ENCODE assay signal across 19 cellular contexts in genomic region chr19:21823224-21823623, GRCh38. TPM values are rescaled to one million over a fixed set of nuclear protein-coding genes. Genes with fewer than 3 reads are reported as not detected.
DNase-seq lines count a peak whose midpoint lies in the region; ATAC-seq and TF ChIP-seq lines count a peak whose summit lies in the region.
"Had no signal": no experiment of that assay in that cellular context is flagged by ENCODE, and none has a peak within 500 bp of the region (broad histone marks: within the 10 kb centered on the region; RNA-seq: fewer than 3 reads in every experiment).

No MANE protein-coding gene starts in this region.

- H3K9me2 ChIP-seq in Karpas-422 (replicated peaks; ENCODE audit: insufficient read depth, low read length) = no peaks in the 10 kb centered on the region

- peak; percentile 64 to 68 for ATAC-seq in activated naive CD4-positive, alpha-beta T cell treated with anti-CD3 and anti-CD28 coated beads, Interleukin-2, amount 50 U/mL, for 72 hours
- ATAC-seq in WTC11 (no peak), upper lobe of left lung (ENCODE audit: low FRiP score in 2 of 2) (no peak)

- H3K4me1 ChIP-seq in Karpas-422 (ENCODE audit: low read length) (no peaks in the 10 kb centered on the region), upper lobe of left lung (no peaks in the 10 kb centered on the region)
- H3K4me1 ChIP-seq: BE2C, HAP-1 had no signal

- peaks cover 62% of the 10 kb centered on the region for H3K36me3 ChIP-seq in Karpas-422 (ENCODE audit: insufficient read depth, low read length)
- peaks cover 0 to 27% (median 15%) of the 10 kb centered on the region in 4 donors for H3K36me3 ChIP-seq in upper lobe of left lung
- H3K36me3 ChIP-seq: HAP-1 had no signal

- no peak overlapping the region for H3K27ac Mint-ChIP-seq in activated naive CD4-positive, alpha-beta T cell treated with anti-CD3 and anti-CD28 coated beads, Interleukin-2, amount 50 U/mL, for 72 hours
- no peak overlapping the region for H3K27ac Mint-ChIP-seq in activated naive CD4-positive, alpha-beta T cell treated with anti-CD3 and anti-CD28 coated beads for 36 hours
- H3K27ac Mint-ChIP-seq in WTC11 = 0 out of 2 replicates have a peak overlapping the region, but pooled peaks have one; percentile 32
- H3K27ac Mint-ChIP-seq in glutamatergic neuron (ENCODE audit: unreplicated experiment) = no peak overlapping the region
- H3K27ac Mint-ChIP-seq: CD8-positive, alpha-beta memory T cell had no signal

- H3K9me3 ChIP-seq in Karpas-422 (ENCODE audit: low read length) (peaks cover 18% of the 10 kb centered on the region), upper lobe of left lung (peaks cover 0 to 50% (median 39%) of the 10 kb centered on the region in 4 donors)
- H3K9me3 ChIP-seq: HAP-1 had no signal

- H3K79me2 ChIP-seq in Karpas-422 (ENCODE audit: low read length) = peaks cover 40% of the 10 kb centered on the region

- no peak overlapping the region for H2AFZ ChIP-seq in Karpas-422 (ENCODE audit: low read length)
- H2AFZ ChIP-seq: GM23248 had no signal

- H3K4me3 Mint-ChIP-seq in activated naive CD4-positive, alpha-beta T cell treated with anti-CD3 and anti-CD28 coated beads for 36 hours = no peak overlapping the region
- H3K4me3 Mint-ChIP-seq in WTC11 (no peak overlapping the region), glutamatergic neuron (ENCODE audit: unreplicated experiment) (no peak overlapping the region)
- H3K4me3 Mint-ChIP-seq: CD4-positive, CD25-positive, alpha-beta regulatory T cell; CD8-positive, alpha-beta memory T cell had no signal

- DNase-seq in activated naive CD4-positive, alpha-beta T cell treated with anti-CD3 and anti-CD28 coated beads, Interleukin-2, amount 50 U/mL, for 72 hours (ENCODE audit: low spot score in 2 of 2) = no peak
- DNase-seq in activated naive CD4-positive, alpha-beta T cell treated with anti-CD3 and anti-CD28 coated beads for 36 hours = no peak
- no peak for DNase-seq in WTC11 (ENCODE audit: low spot score)
- peak; percentile 62 for DNase-seq in amniotic epithelial cell (ENCODE audit: low read depth)
- DNase-seq in glutamatergic neuron = no peak
- DNase-seq in Karpas-422 = no peak
- DNase-seq in upper lobe of left lung = no peak
- DNase-seq: ACHN; BE2C; C1 segment of cervical spinal cord; CD4-positive, CD25-positive, alpha-beta regulatory T cell; CD8-positive, alpha-beta memory T cell; COR-L47; DMS 273 treated with DMSO at 0.1 percent for 48 hours; DMS53; DND-41; GM23248 had no signal

- H3K4me1 Mint-ChIP-seq in activated naive CD4-positive, alpha-beta T cell treated with anti-CD3 and anti-CD28 coated beads for 36 hours (ENCODE audit: low read depth) = peaks cover 13% of the 10 kb centered on the region
- no peaks in the 10 kb centered on the region for H3K4me1 Mint-ChIP-seq in WTC11
- no peaks in the 10 kb centered on the region for H3K4me1 Mint-ChIP-seq in glutamatergic neuron (ENCODE audit: low read depth, unreplicated experiment)

- H3K36me3 Mint-ChIP-seq in activated naive CD4-positive, alpha-beta T cell treated with anti-CD3 and anti-CD28 coated beads, Interleukin-2, amount 50 U/mL, for 72 hours = peaks cover 56 to 76% of the 10 kb centered on the region in 2 donors
- peaks cover 72% of the 10 kb centered on the region for H3K36me3 Mint-ChIP-seq in activated naive CD4-positive, alpha-beta T cell treated with anti-CD3 and anti-CD28 coated beads for 36 hours (ENCODE audit: low read depth)
- peaks cover 54% of the 10 kb centered on the region for H3K36me3 Mint-ChIP-seq in WTC11
- peaks cover 17% of the 10 kb centered on the region for H3K36me3 Mint-ChIP-seq in glutamatergic neuron (ENCODE audit: unreplicated experiment)

- H3K27me3 Mint-ChIP-seq in activated naive CD4-positive, alpha-beta T cell treated with anti-CD3 and anti-CD28 coated beads for 36 hours (ENCODE audit: low read depth) = no peaks in the 10 kb centered on the region
- no peaks in the 10 kb centered on the region for H3K27me3 Mint-ChIP-seq in WTC11 (ENCODE audit: low read depth)
- H3K27me3 Mint-ChIP-seq in glutamatergic neuron (ENCODE audit: unreplicated experiment) = no peaks in the 10 kb centered on the region
- H3K27me3 Mint-ChIP-seq: CD4-positive, CD25-positive, alpha-beta regulatory T cell; CD8-positive, alpha-beta memory T cell had no signal

- no peak overlapping the region for H3K4me3 ChIP-seq in Karpas-422 (ENCODE audit: low read length)
- H3K4me3 ChIP-seq in upper lobe of left lung = no peak overlapping the region
- H3K4me3 ChIP-seq: GM23248, HAP-1 had no signal

- no peak for TF ChIP-seq POLR2A in upper lobe of left lung (IDR thresholded peaks at IDR 0.05)

- H3K9ac ChIP-seq in Karpas-422 (ENCODE audit: low read length) = no peak overlapping the region
- H3K9ac ChIP-seq: GM23248 had no signal

- TF ChIP-seq EP300 in upper lobe of left lung (IDR thresholded peaks at IDR 0.05) = no peak

- CTCF ChIA-PET in activated naive CD4-positive, alpha-beta T cell treated with anti-CD3 and anti-CD28 coated beads for 36 hours (lab: Charles Lee) = no interaction called here
- CTCF ChIA-PET in WTC11 (lab: Charles Lee) = no interaction called here

- WGBS in upper lobe of left lung, 2 donors = 91 to 97% methylated on average over 4 of the region's 4 CpGs

- H3K27me3 ChIP-seq in Karpas-422 (ENCODE audit: low read length) (no peaks in the 10 kb centered on the region), upper lobe of left lung (no peaks in the 10 kb centered on the region)
- H3K27me3 ChIP-seq: BE2C had no signal

- H4K20me1 ChIP-seq in Karpas-422 (ENCODE audit: insufficient read depth, low read depth, low read length) = no peaks in the 10 kb centered on the region

- POLR2A ChIA-PET in WTC11 (lab: Charles Lee) = interaction anchor here (0.6 kb wide), 1 partner anchor 18 kb away, joined by 6 read pairs; no protein-coding TSS in a partner anchor

- TF ChIP-seq CTCF in WTC11 (IDR thresholded peaks at IDR 0.05) (no peak), glutamatergic neuron (IDR thresholded peaks at IDR 0.05; ENCODE audit: partially characterized antibody, unreplicated experiment) (no peak), upper lobe of left lung (IDR thresholded peaks at IDR 0.05) (no peak)

- H3K4me2 ChIP-seq in Karpas-422 (ENCODE audit: low read depth, low read length, poor library complexity, severe bottlenecking) = no peak overlapping the region

- H3K27ac ChIP-seq in Karpas-422 (ENCODE audit: low read length) (no peak overlapping the region), upper lobe of left lung (no peak overlapping the region)
- H3K27ac ChIP-seq: GM23248, HL-60 had no signal

- intact Hi-C loops in activated naive CD4-positive, alpha-beta T cell treated with anti-CD3 and anti-CD28 coated beads for 36 hours (cut with micrococcal nuclease) = no loop called here

- peaks cover 8 to 20% of the 10 kb centered on the region in 2 donors for H3K9me3 Mint-ChIP-seq in activated naive CD4-positive, alpha-beta T cell treated with anti-CD3 and anti-CD28 coated beads, Interleukin-2, amount 50 U/mL, for 72 hours
- H3K9me3 Mint-ChIP-seq in activated naive CD4-positive, alpha-beta T cell treated with anti-CD3 and anti-CD28 coated beads for 36 hours = peaks cover 25% of the 10 kb centered on the region
- H3K9me3 Mint-ChIP-seq in WTC11 (peaks cover 26% of the 10 kb centered on the region), glutamatergic neuron (ENCODE audit: unreplicated experiment) (peaks cover 6% of the 10 kb centered on the region)

TF ChIP-seq in WTC11, 78 proteins besides CTCF, POLR2A, EP300 and RAD21 (continues in another document):
- TF ChIP-seq ZNF317 (CRISPR knock-in tag; IDR thresholded peaks at IDR 0.05; ENCODE audit: borderline replicate concordance, low read depth) (no peak), AFF4 (CRISPR knock-in tag; IDR thresholded peaks at IDR 0.05; ENCODE audit: borderline replicate concordance) (no peak), JUN (CRISPR knock-in tag; IDR thresholded peaks at IDR 0.05) (no peak), ETV6 (CRISPR knock-in tag; IDR thresholded peaks at IDR 0.05) (no peak)

RNA-seq across cellular contexts. Expression of gene ZNF43, which starts 12.8 kb away (rescaled TPM):
- 10 to 100 TPM; 34.0 to 37.7 TPM for total RNA-seq in activated naive CD4-positive, alpha-beta T cell treated with anti-CD3 and anti-CD28 coated beads, Interleukin-2, amount 50 U/mL, for 72 hours
- 10 to 100 TPM; 25.8 to 27.8 TPM for total RNA-seq in activated naive CD4-positive, alpha-beta T cell treated with anti-CD3 and anti-CD28 coated beads for 36 hours
- total RNA-seq in WTC11 (2021) (37.9 to 55.2 TPM (median 38.5 TPM) in 3 replicates), glutamatergic neuron (ENCODE audit: unreplicated experiment) (55.1 TPM), upper lobe of left lung (10 to 100 TPM in 5 of 6 donors, 1 to 10 TPM in 1; 8.8 to 35.6 (median 11.6) TPM)
- 10.6 and 35.2 TPM in 2 replicates for total RNA-seq in Karpas-422 (2014; rRNA removed; shearing (Covaris generic); ENCODE audit: low replicate concordance)

RNA-seq across cellular contexts. Expression of gene ZNF100, which starts 55.8 kb away (rescaled TPM):
- total RNA-seq in activated naive CD4-positive, alpha-beta T cell treated with anti-CD3 and anti-CD28 coated beads, Interleukin-2, amount 50 U/mL, for 72 hours = 10 to 100 TPM; 20.7 to 25.4 TPM
- 10 to 100 TPM; 19.3 to 22.7 TPM for total RNA-seq in activated naive CD4-positive, alpha-beta T cell treated with anti-CD3 and anti-CD28 coated beads for 36 hours
- total RNA-seq in WTC11 (2021) (21.9 to 24.3 TPM (median 23.6 TPM) in 3 replicates), glutamatergic neuron (ENCODE audit: unreplicated experiment) (29.0 TPM), upper lobe of left lung (10 to 100 TPM in 4 of 6 donors, 1 to 10 TPM in 2; 4.1 to 33.5 (median 11.4) TPM)
- total RNA-seq in Karpas-422 (2014; rRNA removed; shearing (Covaris generic); ENCODE audit: low replicate concordance) = 10.4 and 37.2 TPM in 2 replicates

Comparison
In these comparisons a context has a peak if more than half of its experiments do, and no peak if none do; other contexts are left out.
1. ATAC-seq: peak in activated naive CD4-positive, alpha-beta T cell treated with anti-CD3 and anti-CD28 coated beads, Interleukin-2, amount 50 U/mL, for 72 hours (2 of 2); none in WTC11 (single experiment) and upper lobe of left lung (0 of 2).